1 cellular context compared by ENCODE assay signal in the genomic region with DNA sequence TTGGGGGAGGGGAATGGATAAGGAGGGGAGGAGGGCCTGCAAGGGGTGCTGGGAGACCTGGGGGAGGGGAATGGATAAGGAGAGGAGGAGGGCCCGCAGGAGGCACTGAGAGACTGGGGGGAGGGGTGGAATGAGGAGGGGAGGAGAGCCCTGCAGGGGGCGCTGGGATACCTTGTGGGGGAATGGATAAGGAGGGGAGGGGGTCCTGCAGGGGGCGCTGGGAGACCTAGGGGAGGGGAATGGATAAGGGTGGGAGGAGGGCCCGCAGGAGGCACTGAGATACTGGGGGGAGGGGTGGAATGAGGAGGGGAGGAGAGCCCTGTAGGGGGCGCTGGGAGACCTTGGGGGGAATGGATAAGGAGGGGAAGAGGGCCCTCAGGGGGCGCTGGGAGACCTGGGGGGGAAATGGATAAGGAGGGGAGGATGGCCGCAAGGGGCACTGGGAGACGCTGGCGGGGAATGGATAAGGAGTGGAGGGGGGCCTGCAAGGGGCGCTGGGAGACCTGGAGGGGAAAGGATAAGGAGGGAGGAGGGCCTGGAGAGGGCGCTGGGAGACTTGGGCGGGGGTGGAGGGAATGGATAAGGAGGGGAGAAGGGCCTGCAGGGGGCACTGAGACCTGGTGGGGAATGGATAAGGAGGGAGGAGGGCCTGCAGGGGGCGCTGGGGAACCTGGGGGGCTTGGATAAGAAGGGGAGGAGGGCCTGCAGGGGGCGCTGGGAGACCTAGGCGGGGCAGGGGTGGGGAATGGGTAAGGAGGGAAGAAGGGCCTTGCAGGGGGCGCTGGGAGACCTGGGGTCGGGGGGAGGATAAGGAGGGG.
TF ChIP-seq lines count a peak whose summit lies in the region.

No MANE protein-coding gene starts in this region.

TF ChIP-seq in K562, 482 proteins besides CTCF, POLR2A, EP300 and RAD21 (continued from another document):
- TF ChIP-seq MITF (IDR thresholded peaks at IDR 0.05) (no peak; the same call in 1 of the 2 replicates), TAL1 (IDR thresholded peaks at IDR 0.05) (peak; percentile 61; the same call in 1 of the 2 replicates), ZBTB7A (IDR thresholded peaks at IDR 0.05; ENCODE audit: borderline replicate concordance, control insufficient read depth, low read depth, low read length) (peak; percentile 85), HLTF (IDR thresholded peaks at IDR 0.05) (0 out of 2 replicates have a peak, but pooled peaks have one; percentile 27), SIN3B (IDR thresholded peaks at IDR 0.05; ENCODE audit: low read depth) (no peak), ZKSCAN8 (CRISPR knock-in tag; IDR thresholded peaks at IDR 0.05) (0 out of 2 replicates have a peak, but pooled peaks have one; percentile 9), HCFC1 (IDR thresholded peaks at IDR 0.05; ENCODE audit: low read depth, low read length) (peak; percentile 41), CREB3 (tag; conservative IDR thresholded peaks at IDR 0.05; ENCODE audit: low read depth) (no peak), HOXB6 (CRISPR knock-in tag; IDR thresholded peaks at IDR 0.05; ENCODE audit: borderline replicate concordance) (no peak), NBN (IDR thresholded peaks at IDR 0.05; ENCODE audit: low read depth) (peak; percentile 50), U2AF2 (optimal IDR thresholded peaks at IDR 0.05; ENCODE audit: low read depth, low read length) (no peak), TFAP4 (CRISPR knock-in tag; IDR thresholded peaks at IDR 0.05; ENCODE audit: borderline replicate concordance) (peak; percentile 24; the same call in 1 of the 2 replicates), HDAC8 (tag; IDR thresholded peaks at IDR 0.05) (no peak), RNF2 (IDR thresholded peaks at IDR 0.05) (0 out of 2 replicates have a peak, but pooled peaks have one; percentile 38), PHB (CRISPR knock-in tag; IDR thresholded peaks at IDR 0.05) (no peak)
TF ChIP-seq in K562: peak in this region for 35.
